ENCODE assay signal across 7 cellular contexts in the genomic region with DNA sequence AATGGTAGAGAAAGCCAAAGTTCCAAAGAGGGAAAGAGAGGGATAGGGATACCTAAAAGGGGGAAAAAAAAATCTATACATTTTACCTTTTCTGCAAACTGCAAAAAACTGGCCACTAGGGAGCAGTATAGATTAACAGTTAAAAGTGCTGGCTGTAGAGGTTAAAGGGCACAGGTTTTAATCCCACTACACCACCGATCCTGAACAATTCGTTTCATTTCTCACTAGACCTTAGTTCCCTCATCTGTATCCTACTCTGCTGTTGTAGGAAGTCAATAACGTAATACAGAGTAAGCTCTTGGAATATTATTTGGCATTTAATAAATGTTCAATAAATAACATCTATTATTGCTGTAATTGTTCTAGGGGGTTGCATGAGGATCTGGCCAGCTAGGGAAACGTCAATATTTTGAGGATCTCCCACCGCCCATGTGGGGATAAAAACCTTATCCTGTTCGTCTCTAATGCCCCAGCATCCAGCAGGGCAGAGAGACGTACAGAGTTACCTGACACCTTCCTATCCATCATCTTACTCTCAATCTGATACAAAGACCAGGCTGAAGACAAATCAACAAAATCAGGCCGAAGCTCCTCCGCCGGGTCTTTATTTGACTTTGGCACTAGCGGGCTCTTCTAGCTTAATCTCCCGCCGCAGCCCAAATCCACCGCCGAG. TPM values are rescaled to one million over a fixed set of nuclear protein-coding genes. Genes with fewer than 3 reads are reported as not detected.
DNase-seq lines count a peak whose midpoint lies in the region; ATAC-seq, FAIRE-seq and TF ChIP-seq lines count a peak whose summit lies in the region.

No MANE protein-coding gene starts in this region.

- H3K27me3 ChIP-seq in DND-41 (ENCODE audit: insufficient read depth, low read length, poor library complexity), result no peaks in the 10 kb centered on the region

- H3K79me2 ChIP-seq in DND-41 (ENCODE audit: insufficient read depth, low read length), result peaks cover 51% of the 10 kb centered on the region

- peak overlapping the region; percentile 97 for H3K4me2 ChIP-seq in DND-41 (ENCODE audit: insufficient read depth, low read length)

- DNase-seq in DND-41 (peak; percentile 39), OCI-M1 (lab: John Stamatoyannopoulos, UW) (peak; percentile 86), cerebellar cortex (ENCODE audit: low spot score) (peak; percentile 75), kidney (no peak)
- peak; percentile 5 for DNase-seq in stimulated activated CD8-positive, alpha-beta memory T cell treated with anti-CD3 and anti-CD28 coated beads, Interleukin-12 subunit alpha, Interleukin-12 subunit beta, amount 100 ng/mL, for 24 hours (ENCODE audit: extremely low read depth)

- intact Hi-C loops in kidney (cut with DNase I), result no loop called here

- peaks cover 2% of the 10 kb centered on the region; the same call in 1 of the 2 replicates for H4K20me1 ChIP-seq in DND-41 (ENCODE audit: insufficient read depth, low read length)

- H2AFZ ChIP-seq in DND-41 (ENCODE audit: low read depth, low read length), result peak overlapping the region; percentile 82

- H3K9me3 ChIP-seq in DND-41 (ENCODE audit: insufficient read depth, low read length, severe bottlenecking) (no peaks in the 10 kb centered on the region), kidney (ENCODE audit: control insufficient read depth in 1 of 2, low read length in 2 of 2) (no peaks in the 10 kb centered on the region)

- H3K36me3 ChIP-seq in DND-41 (ENCODE audit: insufficient read depth, low read length), result peaks cover 62% of the 10 kb centered on the region
- peaks cover 22 to 34% of the 10 kb centered on the region in 2 donors for H3K36me3 ChIP-seq in kidney (ENCODE audit: control insufficient read depth in 1 of 2, insufficient read depth in 2 of 2, low read length in 2 of 2)

- ATAC-seq in DND-41 (ENCODE audit: insufficient read depth, low read depth) (peak; percentile 18; the same call in 2 of the 3 replicates), GM21360 (IDR thresholded peaks at IDR 0.05; ENCODE audit: unreplicated experiment) (peak; percentile 9)

- H3K4me1 ChIP-seq in DND-41 (ENCODE audit: insufficient read depth, low read length) (peaks cover 40% of the 10 kb centered on the region), kidney (ENCODE audit: control insufficient read depth in 1 of 2, insufficient read depth in 1 of 2, low read depth in 1 of 2, low read length in 2 of 2) (peaks cover 0 to 2% of the 10 kb centered on the region in 2 donors)

- peak overlapping the region; percentile 64 to 83 for H3K4me3 ChIP-seq in DND-41 (ENCODE audit: low read depth in 1 of 2, low read length in 2 of 2)
- peak overlapping the region; percentile 88 to 89 for H3K4me3 ChIP-seq in kidney (ENCODE audit: low read length in 2 of 2)

- TF ChIP-seq EP300 in Ishikawa (IDR thresholded peaks at IDR 0.05; ENCODE audit: borderline replicate concordance), result no peak

- H3K27ac ChIP-seq in DND-41 (ENCODE audit: low read length) (peak overlapping the region; percentile 88), kidney (ENCODE audit: low read depth in 2 of 2, low read length in 2 of 2) (peak overlapping the region; percentile 82 to 84)

- FAIRE-seq in kidney (lab: Jason Lieb, UNC), result no peak

- TF ChIP-seq CTCF in DND-41 (IDR thresholded peaks at IDR 0.05; ENCODE audit: borderline replicate concordance, extremely low read depth, low read length, poor library complexity, severe bottlenecking) (peak; percentile 81), kidney (IDR thresholded peaks at IDR 0.05; ENCODE audit: borderline replicate concordance, extremely low read depth, insufficient read depth) (peak; percentile 64)

- TF ChIP-seq RAD21 in Ishikawa (IDR thresholded peaks at IDR 0.05; ENCODE audit: low read depth), result peak; percentile 60

- H3K9ac ChIP-seq in DND-41 (ENCODE audit: low read depth, low read length), result peak overlapping the region; percentile 76
- peak overlapping the region; percentile 72 to 94 for H3K9ac ChIP-seq in kidney (ENCODE audit: low read length in 2 of 2)

TF ChIP-seq in Ishikawa, 13 proteins besides CTCF, POLR2A, EP300 and RAD21:
- TF ChIP-seq TCF12 (IDR thresholded peaks at IDR 0.05; ENCODE audit: low read depth) (no peak), FOXM1 (IDR thresholded peaks at IDR 0.05; ENCODE audit: borderline replicate concordance, low read depth) (no peak), CEBPB (IDR thresholded peaks at IDR 0.05) (no peak), TAF1 (IDR thresholded peaks at IDR 0.05; ENCODE audit: low read depth) (no peak), YY1 (IDR thresholded peaks at IDR 0.05; ENCODE audit: low read depth) (no peak)
- TF ChIP-seq, protein P1, sequence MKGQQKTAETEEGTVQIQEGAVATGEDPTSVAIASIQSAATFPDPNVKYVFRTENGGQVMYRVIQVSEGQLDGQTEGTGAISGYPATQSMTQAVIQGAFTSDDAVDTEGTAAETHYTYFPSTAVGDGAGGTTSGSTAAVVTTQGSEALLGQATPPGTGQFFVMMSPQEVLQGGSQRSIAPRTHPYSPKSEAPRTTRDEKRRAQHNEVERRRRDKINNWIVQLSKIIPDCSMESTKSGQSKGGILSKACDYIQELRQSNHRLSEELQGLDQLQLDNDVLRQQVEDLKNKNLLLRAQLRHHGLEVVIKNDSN (IDR thresholded peaks at IDR 0.05), result no peak
- TF ChIP-seq, protein P2, sequence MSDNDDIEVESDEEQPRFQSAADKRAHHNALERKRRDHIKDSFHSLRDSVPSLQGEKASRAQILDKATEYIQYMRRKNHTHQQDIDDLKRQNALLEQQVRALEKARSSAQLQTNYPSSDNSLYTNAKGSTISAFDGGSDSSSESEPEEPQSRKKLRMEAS (IDR thresholded peaks at IDR 0.05), result no peak

RNA-seq across cellular contexts. Expression of a gene that starts 0.8 kb away (rescaled TPM):
- total RNA-seq in kidney, result 28.5 TPM
- polyA plus RNA-seq in kidney (ENCODE audit: insufficient read depth, low read depth, low replicate concordance), result 76.2 TPM

RNA-seq across cellular contexts. Expression of a gene that starts 0.8 kb away (rescaled TPM):
- total RNA-seq in kidney, result 20.0 TPM
- polyA plus RNA-seq in kidney (ENCODE audit: insufficient read depth, low read depth, low replicate concordance), result 12.8 TPM

RNA-seq across cellular contexts. Expression of a gene that starts 28.6 kb away (rescaled TPM):
- total RNA-seq in kidney, result 3.6 TPM
- 8.1 TPM for polyA plus RNA-seq in kidney (ENCODE audit: insufficient read depth, low read depth, low replicate concordance)

RNA-seq across cellular contexts. Expression of a gene that starts 53.3 kb away (rescaled TPM):
- 19.5 TPM for total RNA-seq in kidney
- 20.1 TPM for polyA plus RNA-seq in kidney (ENCODE audit: insufficient read depth, low read depth, low replicate concordance)

RNA-seq across cellular contexts. Expression of a gene that starts 53.5 kb away (rescaled TPM):
- total RNA-seq in kidney, result 34.8 TPM
- polyA plus RNA-seq in kidney (ENCODE audit: insufficient read depth, low read depth, low replicate concordance), result 11.0 TPM
